In genomic region chr1:1387098-1388077, GRCh38 we compare ENCODE assay signal across 24 cellular contexts. TPM values are rescaled to one million over a fixed set of nuclear protein-coding genes. Genes with fewer than 3 reads are reported as not detected.
DNase-seq lines count a peak whose midpoint lies in the region; ATAC-seq, FAIRE-seq and TF ChIP-seq lines count a peak whose summit lies in the region.
"Had no signal": no experiment of that assay in that cellular context is flagged by ENCODE, and none has a peak within 500 bp of the region (broad histone marks: within the 10 kb centered on the region; RNA-seq: fewer than 3 reads in every experiment).

No MANE protein-coding gene starts in this region.

- H3K27me3 ChIP-seq in GM12878 (replicated peaks in 1 of 2; ENCODE audit: control insufficient read depth in 2 of 2, insufficient read depth in 2 of 2, low read length in 1 of 2) (no peaks in the 10 kb centered on the region), neural progenitor cell (no peaks in the 10 kb centered on the region), thyroid gland (no peaks in the 10 kb centered on the region)

- TF ChIP-seq POLR2A in GM12878 (IDR thresholded peaks at IDR 0.05; ENCODE audit: low read depth, low read length) (no peak; the same call in 1 of the 2 replicates), thyroid gland (IDR thresholded peaks at IDR 0.05) (no peak)

- peaks cover 37 to 39% of the 10 kb centered on the region in 2 experiments for H3K36me3 ChIP-seq in GM12878 (ENCODE audit: control insufficient read depth in 2 of 2, insufficient read depth in 2 of 2, low read length in 1 of 2)
- peaks cover 26% of the 10 kb centered on the region for H3K36me3 ChIP-seq in neural progenitor cell
- H3K36me3 ChIP-seq in thyroid gland = peaks cover 67 to 68% of the 10 kb centered on the region in 2 donors

- H3K4me1 Mint-ChIP-seq in neural progenitor cell = peaks cover 3% of the 10 kb centered on the region

- no peaks in the 10 kb centered on the region for H3K79me2 ChIP-seq in GM12878 (ENCODE audit: control insufficient read depth, insufficient read depth, low read length)
- peaks cover 2% of the 10 kb centered on the region for H3K79me2 ChIP-seq in neural progenitor cell (ENCODE audit: low read depth)

- no peak for FAIRE-seq in GM12878 (lab: Jason Lieb, UNC)
- FAIRE-seq: A204.1, GM19239, RCC 7860 had no signal

- WGBS in GM12878 (ENCODE audit: insufficient coverage, insufficient replicate concordance, low lambda C conversion rate, missing lambda C conversion rate) = 97% methylated on average over 44 of the region's 50 CpGs
- WGBS in thyroid gland, 2 donors = 96 to 98% methylated on average over 32 to 50 of the region's 50 CpGs

- H3K9ac ChIP-seq in GM12878 (ENCODE audit: control insufficient read depth, insufficient read depth, low read length) = no peak overlapping the region
- H3K9ac ChIP-seq in neural progenitor cell = no peak overlapping the region
- H3K9ac ChIP-seq: KMS-11 had no signal

- CTCF ChIA-PET in GM12878 (lab: Yijun Ruan, JAX) = interaction anchor here (0.6 to 1.4 kb wide), 3 partner anchors 10 to 15 kb away, joined by 3 to 4 read pairs (median 3); partner anchors contain the start of gene CCNL2

- DNase-seq in AG20443 (ENCODE audit: low spot score) (peak; percentile 4), GM12878 (ENCODE audit: low read depth, low spot score) (no peak), neural progenitor cell (ENCODE audit: low spot score) (no peak), thyroid gland (no peak), NCI-H187 treated with DMSO at 0.1 percent for 48 hours (lab: John Stamatoyannopoulos, UW) (no peak)
- DNase-seq: CD4-positive, alpha-beta T cell; DMS153; GDM1; GOT3; MV-4-11; NCI-H1417; NCI-H187; NCI-H2227 treated with DMSO at 0.1 percent for 48 hours; NCI-H510A treated with DMSO at 0.1 percent for 48 hours; NCI-H774; SHP77 had no signal

- SMC1A ChIA-PET in GM12878 (lab: Charles Lee; ENCODE audit: uncharacterized antibody, unreplicated experiment) = interaction anchor here (1.0 kb wide), 1 partner anchor 11 kb away, joined by 3 read pairs; no protein-coding TSS in a partner anchor

- peaks cover 4% of the 10 kb centered on the region for H3K27me3 Mint-ChIP-seq in neural progenitor cell (ENCODE audit: insufficient read depth, low read depth)
- H3K27me3 Mint-ChIP-seq: CD4-positive, alpha-beta T cell had no signal

- in situ Hi-C loops in GM12878 (cut with MboI) = no loop called here

- no peaks in the 10 kb centered on the region for H4K20me1 ChIP-seq in GM12878 (ENCODE audit: control insufficient read depth, insufficient read depth)
- H4K20me1 ChIP-seq in neural progenitor cell (ENCODE audit: low read depth) = no peaks in the 10 kb centered on the region

- TF ChIP-seq CTCF in GM12878 (IDR thresholded peaks at IDR 0.05 in 2 of 3, conservative IDR thresholded peaks at IDR 0.05 in 1 of 3; ENCODE audit: control insufficient read depth in 2 of 3, extremely low read depth in 1 of 3, insufficient read depth in 1 of 3, low read depth in 3 of 3, low read length in 3 of 3) (no peak), neural progenitor cell (IDR thresholded peaks at IDR 0.05) (no peak), thyroid gland (IDR thresholded peaks at IDR 0.05) (no peak)

- H3F3A ChIP-seq in neural progenitor cell (ENCODE audit: low read depth) = peaks cover 14% of the 10 kb centered on the region

- POLR2A ChIA-PET in GM12878 (lab: Charles Lee) = no interaction called here

- no peak for TF ChIP-seq EP300 in GM12878 (IDR thresholded peaks at IDR 0.05; ENCODE audit: borderline replicate concordance in 1 of 2, control insufficient read depth in 1 of 2, low read depth in 2 of 2, low read length in 2 of 2)

- H3K36me3 Mint-ChIP-seq in neural progenitor cell = peaks cover 29% of the 10 kb centered on the region

- no peak for TF ChIP-seq RAD21 in GM12878 (IDR thresholded peaks at IDR 0.05; ENCODE audit: insufficient read depth, low read depth, low read length)

- no peak overlapping the region for H3K4me2 ChIP-seq in GM12878 (ENCODE audit: control insufficient read depth, insufficient read depth)
- H3K4me2 ChIP-seq in neural progenitor cell = no peak overlapping the region
- H3K4me2 ChIP-seq: KMS-11 had no signal

- H3K9me3 Mint-ChIP-seq in neural progenitor cell = no peaks in the 10 kb centered on the region
- H3K9me3 Mint-ChIP-seq: CD4-positive, alpha-beta T cell had no signal

- BruUV-seq in GM12878 (replicated peaks; lab: Mats Ljungman, UMichigan) = no TSS peak

- H3K4me3 ChIP-seq in GM12878 (no peak overlapping the region), neural progenitor cell (no peak overlapping the region), thyroid gland (replicated peaks in 1 of 3) (no peak overlapping the region)
- H3K4me3 ChIP-seq: SK-N-MC had no signal

- no peak overlapping the region for H2AFZ ChIP-seq in GM12878 (ENCODE audit: control insufficient read depth, low read depth, low read length)
- no peak overlapping the region for H2AFZ ChIP-seq in neural progenitor cell (replicated peaks)

- no peaks in the 10 kb centered on the region for H3K9me3 ChIP-seq in GM12878 (replicated peaks; ENCODE audit: control insufficient read depth, insufficient read depth, low read length)
- no peaks in the 10 kb centered on the region for H3K9me3 ChIP-seq in neural progenitor cell (ENCODE audit: low read depth)
- no peaks in the 10 kb centered on the region for H3K9me3 ChIP-seq in thyroid gland

- no peak overlapping the region for H3K27ac Mint-ChIP-seq in neural progenitor cell
- H3K27ac Mint-ChIP-seq: CD4-positive, alpha-beta T cell had no signal

- no peaks in the 10 kb centered on the region for H3K4me1 ChIP-seq in GM12878 (ENCODE audit: control insufficient read depth, insufficient read depth, low read length)
- H3K4me1 ChIP-seq in neural progenitor cell = no peaks in the 10 kb centered on the region
- H3K4me1 ChIP-seq in thyroid gland = no peaks in the 10 kb centered on the region

- RAD21 ChIA-PET in GM12878 (lab: Charles Lee; ENCODE audit: unreplicated experiment) = no interaction called here

- intact Hi-C loops in GM12878 (cut with micrococcal nuclease; ENCODE audit: unreplicated experiment) = no loop called here
- intact Hi-C loops in thyroid gland (cut with DNase I) = no loop called here

- peak overlapping the region; percentile 16 for H3K4me3 Mint-ChIP-seq in neural progenitor cell
- H3K4me3 Mint-ChIP-seq: CD4-positive, alpha-beta T cell had no signal

- ATAC-seq in GM12878 (no peak), HG03139 (IDR thresholded peaks at IDR 0.05; ENCODE audit: unreplicated experiment) (no peak)

- no peak overlapping the region for H3K27ac ChIP-seq in GM12878 (ENCODE audit: control insufficient read depth, insufficient read depth)
- H3K27ac ChIP-seq in neural progenitor cell = no peak overlapping the region
- H3K27ac ChIP-seq in thyroid gland = no peak overlapping the region
- H3K27ac ChIP-seq: KMS-11 had no signal

RNA-seq across cellular contexts. Expression of gene CCNL2, which starts 11.7 kb away (rescaled TPM):
- total RNA-seq in GM12878 (2013; cell fraction: nucleolus; rRNA removed) = 379 and 418 TPM in 2 replicates
- total RNA-seq in GM12878 (2014; rRNA removed) (102 and 106 TPM in 2 replicates), GM12878 (2014; rRNA removed; fragmentation: Illumina TruSeq; extraction: Trizol) (42.5 and 43.2 TPM in 2 replicates), GM12878 (2021) (83.8 and 101 TPM in 2 replicates), neural progenitor cell (ENCODE audit: low replicate concordance) (143 and 198 TPM in 2 replicates), thyroid gland (100 to 1,000 TPM; 167 to 307 (median 215) TPM)
- 37.9 TPM for polyA plus RNA-seq in GM12878 (2011; ENCODE audit: low read depth)
- polyA plus RNA-seq in GM12878 (2011; rRNA removed) (112 and 115 TPM in 2 replicates), GM12878 (2014; fragmentation: Illumina TruSeq; extraction: Trizol) (33.7 and 54.3 TPM in 2 replicates), GM12878 (2014; fragmentation: Nextera tagmentation; extraction: Ambion mirVana) (1 to 10 TPM; 2.1 to 5.5 TPM), GM12878 (2014; rRNA removed) (143 and 153 TPM in 2 replicates), GM12878 (2016; fragmentation: Nextera tagmentation; extraction: Ambion mirVana) (100 to 1,000 TPM; 100 to 102 TPM)
- polyA plus RNA-seq in GM12878 (2011; cell fraction: cytosol; rRNA removed) = 80.7 and 108 TPM in 2 replicates
- polyA plus RNA-seq in GM12878 (2011; cell fraction: nucleus; rRNA removed) = 831 and 868 TPM in 2 replicates
- polyA plus RNA-seq in GM12878 (2012) = 67.0 and 72.4 TPM in 2 replicates
- 59.9 and 80.8 TPM in 2 replicates for polyA minus RNA-seq in GM12878 (2011; rRNA and poly(A)+ RNA removed)
- polyA minus RNA-seq in GM12878 (2011; cell fraction: cytosol; rRNA and poly(A)+ RNA removed) = 21.0 and 30.3 TPM in 2 replicates
- 105 and 145 TPM in 2 replicates for polyA minus RNA-seq in GM12878 (2011; cell fraction: nucleus; rRNA and poly(A)+ RNA removed)

RNA-seq across cellular contexts. Expression of gene AURKAIP1, which starts 12.4 kb away (rescaled TPM):
- 22.6 and 24.0 TPM in 2 replicates for total RNA-seq in GM12878 (2013; cell fraction: nucleolus; rRNA removed)
- total RNA-seq in GM12878 (2014; rRNA removed) (146 and 177 TPM in 2 replicates), GM12878 (2014; rRNA removed; fragmentation: Illumina TruSeq; extraction: Trizol) (30.2 and 37.4 TPM in 2 replicates), GM12878 (2021) (198 and 210 TPM in 2 replicates), neural progenitor cell (ENCODE audit: low replicate concordance) (26.4 and 82.2 TPM in 2 replicates), thyroid gland (100 to 1,000 TPM in 2 of 4 donors, 10 to 100 TPM in 2; 73.8 to 198 (median 105) TPM)
- 20.8 TPM for polyA plus RNA-seq in GM12878 (2011; ENCODE audit: low read depth)
- polyA plus RNA-seq in GM12878 (2011; rRNA removed) (38.3 and 66.8 TPM in 2 replicates), GM12878 (2014; fragmentation: Illumina TruSeq; extraction: Trizol) (3.9 and 26.5 TPM in 2 replicates), GM12878 (2014; fragmentation: Nextera tagmentation; extraction: Ambion mirVana) (10 to 100 TPM in 1 of 2 experiments, 1 to 10 TPM in 1; 6.5 to 26.6 TPM), GM12878 (2014; rRNA removed) (173 and 210 TPM in 2 replicates), GM12878 (2016; fragmentation: Nextera tagmentation; extraction: Ambion mirVana) (100 to 1,000 TPM; 341 to 366 TPM)
- 70.8 and 124 TPM in 2 replicates for polyA plus RNA-seq in GM12878 (2011; cell fraction: cytosol; rRNA removed)
- 62.5 and 90.9 TPM in 2 replicates for polyA plus RNA-seq in GM12878 (2011; cell fraction: nucleus; rRNA removed)
- polyA plus RNA-seq in GM12878 (2012) = 75.5 and 78.2 TPM in 2 replicates
- polyA minus RNA-seq in GM12878 (2011; rRNA and poly(A)+ RNA removed) = 8.2 and 28.6 TPM in 2 replicates
- polyA minus RNA-seq in GM12878 (2011; cell fraction: cytosol; rRNA and poly(A)+ RNA removed) = 20.0 and 26.7 TPM in 2 replicates
- 17.2 and 20.6 TPM in 2 replicates for polyA minus RNA-seq in GM12878 (2011; cell fraction: nucleus; rRNA and poly(A)+ RNA removed)

RNA-seq across cellular contexts. Expression of gene MRPL20, which starts 19.7 kb away (rescaled TPM):
- 47.9 and 53.1 TPM in 2 replicates for total RNA-seq in GM12878 (2013; cell fraction: nucleolus; rRNA removed)
- 205 and 223 TPM in 2 replicates for total RNA-seq in GM12878 (2014; rRNA removed)
- 132 and 153 TPM in 2 replicates for total RNA-seq in GM12878 (2014; rRNA removed; fragmentation: Illumina TruSeq; extraction: Trizol)
- total RNA-seq in GM12878 (2021) = 141 and 149 TPM in 2 replicates
- polyA plus RNA-seq in GM12878 (2011; ENCODE audit: low read depth) = 92.4 TPM
- 143 and 146 TPM in 2 replicates for polyA plus RNA-seq in GM12878 (2011; rRNA removed)
- polyA plus RNA-seq in GM12878 (2011; cell fraction: cytosol; rRNA removed) = 168 and 192 TPM in 2 replicates
- polyA plus RNA-seq in GM12878 (2011; cell fraction: nucleus; rRNA removed) = 105 and 125 TPM in 2 replicates
- polyA plus RNA-seq in GM12878 (2012) = 151 and 170 TPM in 2 replicates
- polyA plus RNA-seq in GM12878 (2014; fragmentation: Illumina TruSeq; extraction: Trizol) = 115 and 129 TPM in 2 replicates
- 100 to 1,000 TPM; 519 to 525 TPM for polyA plus RNA-seq in GM12878 (2014; fragmentation: Nextera tagmentation; extraction: Ambion mirVana)
- 287 and 301 TPM in 2 replicates for polyA plus RNA-seq in GM12878 (2014; rRNA removed)
- polyA plus RNA-seq in GM12878 (2016; fragmentation: Nextera tagmentation; extraction: Ambion mirVana) = 100 to 1,000 TPM; 366 to 375 TPM
- polyA minus RNA-seq in GM12878 (2011; rRNA and poly(A)+ RNA removed) = 72.9 and 94.2 TPM in 2 replicates
- 54.8 and 63.4 TPM in 2 replicates for polyA minus RNA-seq in GM12878 (2011; cell fraction: cytosol; rRNA and poly(A)+ RNA removed)
- polyA minus RNA-seq in GM12878 (2011; cell fraction: nucleus; rRNA and poly(A)+ RNA removed) = 26.7 and 39.5 TPM in 2 replicates
- 89.0 and 96.1 TPM in 2 replicates for total RNA-seq in neural progenitor cell (ENCODE audit: low replicate concordance)
- 100 to 1,000 TPM; 123 to 199 (median 160) TPM for total RNA-seq in thyroid gland

RNA-seq across cellular contexts. Expression of gene MXRA8, which starts 29.0 kb away (rescaled TPM):
- 0.88 and 1.5 TPM in 2 replicates for total RNA-seq in GM12878 (2013; cell fraction: nucleolus; rRNA removed)
- not detected in 2 replicates for total RNA-seq in GM12878 (2014; rRNA removed)
- not detected in 2 replicates for total RNA-seq in GM12878 (2014; rRNA removed; fragmentation: Illumina TruSeq; extraction: Trizol)
- 0.29 and 0.54 TPM in 2 replicates for total RNA-seq in GM12878 (2021)
- polyA plus RNA-seq in GM12878 (2011; ENCODE audit: low read depth) = 0.68 TPM
- polyA plus RNA-seq in GM12878 (2011; rRNA removed) = 0.11 and 0.20 TPM in 2 replicates
- polyA plus RNA-seq in GM12878 (2011; cell fraction: cytosol; rRNA removed) = 0.32 and 0.49 TPM in 2 replicates
- polyA plus RNA-seq in GM12878 (2011; cell fraction: nucleus; rRNA removed) = 1.3 and 2.1 TPM in 2 replicates
- polyA plus RNA-seq in GM12878 (2012) = 2.5 and 3.7 TPM in 2 replicates
- polyA plus RNA-seq in GM12878 (2014; fragmentation: Illumina TruSeq; extraction: Trizol) = not detected in 2 replicates
- not detected for polyA plus RNA-seq in GM12878 (2014; fragmentation: Nextera tagmentation; extraction: Ambion mirVana)
- polyA plus RNA-seq in GM12878 (2014; rRNA removed) = 0.19 and 0.27 TPM in 2 replicates
- under 1 TPM in 1 of 2 experiments, not detected in 1; 0.15 TPM for polyA plus RNA-seq in GM12878 (2016; fragmentation: Nextera tagmentation; extraction: Ambion mirVana)
- not detected in 2 replicates for polyA minus RNA-seq in GM12878 (2011; rRNA and poly(A)+ RNA removed)
- not detected in 2 replicates for polyA minus RNA-seq in GM12878 (2011; cell fraction: cytosol; rRNA and poly(A)+ RNA removed)
- polyA minus RNA-seq in GM12878 (2011; cell fraction: nucleus; rRNA and poly(A)+ RNA removed) = 0.38 TPM in 1 of 2 replicates, not detected in the other
- total RNA-seq in neural progenitor cell (ENCODE audit: low replicate concordance) = 6.8 and 24.0 TPM in 2 replicates
- 100 to 1,000 TPM in 3 of 4 donors, 10 to 100 TPM in 1; 57.1 to 143 (median 106) TPM for total RNA-seq in thyroid gland
- total RNA-seq: OCI-LY7 had no signal

RNA-seq across cellular contexts. Expression of gene ANKRD65, which starts 33.7 kb away (rescaled TPM):
- total RNA-seq in GM12878 (2013; cell fraction: nucleolus; rRNA removed) = 1.2 and 1.8 TPM in 2 replicates
- total RNA-seq in GM12878 (2014; rRNA removed) (0.17 and 0.33 TPM in 2 replicates), GM12878 (2014; rRNA removed; fragmentation: Illumina TruSeq; extraction: Trizol) (0.18 and 0.45 TPM in 2 replicates), GM12878 (2021) (0.96 and 1.2 TPM in 2 replicates), neural progenitor cell (ENCODE audit: low replicate concordance) (0.15 and 1.7 TPM in 2 replicates), thyroid gland (1 to 10 TPM; 2.0 to 3.2 (median 2.4) TPM)
- 0.42 TPM for polyA plus RNA-seq in GM12878 (2011; ENCODE audit: low read depth)
- polyA plus RNA-seq in GM12878 (2011; rRNA removed) (0.12 and 0.24 TPM in 2 replicates), GM12878 (2014; fragmentation: Illumina TruSeq; extraction: Trizol) (0.14 and 0.29 TPM in 2 replicates), GM12878 (2014; fragmentation: Nextera tagmentation; extraction: Ambion mirVana) (under 1 TPM; 0.05 to 0.15 TPM), GM12878 (2014; rRNA removed) (0.86 and 0.94 TPM in 2 replicates), GM12878 (2016; fragmentation: Nextera tagmentation; extraction: Ambion mirVana) (1 to 10 TPM; 1.8 to 2.8 TPM)
- polyA plus RNA-seq in GM12878 (2011; cell fraction: cytosol; rRNA removed) = 0.21 and 0.38 TPM in 2 replicates
- 2.0 and 2.3 TPM in 2 replicates for polyA plus RNA-seq in GM12878 (2011; cell fraction: nucleus; rRNA removed)
- polyA plus RNA-seq in GM12878 (2012) = 1.3 TPM in 2 replicates
- 0.15 TPM in 1 of 2 replicates, not detected in the other for polyA minus RNA-seq in GM12878 (2011; rRNA and poly(A)+ RNA removed)
- not detected in 2 replicates for polyA minus RNA-seq in GM12878 (2011; cell fraction: cytosol; rRNA and poly(A)+ RNA removed)
- polyA minus RNA-seq in GM12878 (2011; cell fraction: nucleus; rRNA and poly(A)+ RNA removed) = 0.36 TPM in 1 of 2 replicates, not detected in the other
- total RNA-seq: CD4-positive, alpha-beta T cell; Daoy; OCI-LY7 had no signal
